ENCODE assay signal across 8 cellular contexts in genomic region chr4:52712991-52713275, GRCh38. TPM values are rescaled to one million over a fixed set of nuclear protein-coding genes. Genes with fewer than 3 reads are reported as not detected.
DNase-seq lines count a peak whose midpoint lies in the region; ATAC-seq and TF ChIP-seq lines count a peak whose summit lies in the region.

No MANE protein-coding gene starts in this region.

- H3K27ac ChIP-seq in mesenchymal stem cell (ENCODE audit: low read length, poor library complexity, severe bottlenecking) (peak overlapping the region; percentile 17), upper lobe of left lung (peak overlapping the region; percentile 88 to 98 (median 94))

- H3K36me3 ChIP-seq in mesenchymal stem cell (ENCODE audit: control insufficient read depth in 1 of 2, insufficient read depth in 2 of 2, low read depth in 1 of 2, low read length in 2 of 2) (peaks cover 6 to 34% of the 10 kb centered on the region in 2 experiments), upper lobe of left lung (peaks cover 0 to 24% (median 3%) of the 10 kb centered on the region in 4 donors)

- H3K27ac Mint-ChIP-seq in activated naive CD4-positive, alpha-beta T cell treated with anti-CD3 and anti-CD28 coated beads, Interleukin-2, amount 50 U/mL, for 24 hours: peak overlapping the region; percentile 99
- peak overlapping the region; percentile 59 to 86 (median 76) for H3K27ac Mint-ChIP-seq in brain

- peaks cover 55% of the 10 kb centered on the region for H3K4me1 Mint-ChIP-seq in activated naive CD4-positive, alpha-beta T cell treated with anti-CD3 and anti-CD28 coated beads, Interleukin-2, amount 50 U/mL, for 24 hours
- H3K4me1 Mint-ChIP-seq in brain: peaks cover 38% of the 10 kb centered on the region

- no peak overlapping the region for H3K23ac ChIP-seq in mesenchymal stem cell (ENCODE audit: low read length in 2 of 2)

- H3K27me3 Mint-ChIP-seq in activated naive CD4-positive, alpha-beta T cell treated with anti-CD3 and anti-CD28 coated beads, Interleukin-2, amount 50 U/mL, for 24 hours: no peaks in the 10 kb centered on the region
- peaks cover 11% of the 10 kb centered on the region for H3K27me3 Mint-ChIP-seq in brain

- peaks cover 6% of the 10 kb centered on the region for H3K79me1 ChIP-seq in mesenchymal stem cell (replicated peaks; ENCODE audit: low read length, poor library complexity, severe bottlenecking)

- H3K4me1 ChIP-seq in mesenchymal stem cell (ENCODE audit: control insufficient read depth, insufficient read depth, low read depth, low read length) (peaks cover 9% of the 10 kb centered on the region), upper lobe of left lung (peaks cover 19 to 32% (median 21%) of the 10 kb centered on the region in 4 donors)

- no peak for TF ChIP-seq POLR2A in upper lobe of left lung (IDR thresholded peaks at IDR 0.05)

- peak overlapping the region in 1 of 2 experiments; percentile 71 for H3K4ac ChIP-seq in mesenchymal stem cell (ENCODE audit: low read depth in 1 of 2, low read length in 2 of 2)

- H3K18ac ChIP-seq in mesenchymal stem cell (ENCODE audit: low read depth in 1 of 2, low read length in 2 of 2): peak overlapping the region; percentile 19 to 52

- H3K4me3 ChIP-seq in mesenchymal stem cell (ENCODE audit: insufficient read depth in 1 of 2, low read depth in 1 of 2, low read length in 2 of 2): peak overlapping the region; percentile 83 to 98
- peak overlapping the region; percentile 64 to 98 (median 77) for H3K4me3 ChIP-seq in upper lobe of left lung

- no peak overlapping the region for H4K91ac ChIP-seq in mesenchymal stem cell (ENCODE audit: low read length)

- H3K14ac ChIP-seq in mesenchymal stem cell (ENCODE audit: low read length in 2 of 2): peak overlapping the region in 1 of 2 experiments; percentile 91

- H3K27me3 ChIP-seq in mesenchymal stem cell (ENCODE audit: control insufficient read depth in 1 of 2, insufficient read depth in 1 of 2, low read length in 2 of 2) (no peaks in the 10 kb centered on the region), upper lobe of left lung (no peaks in the 10 kb centered on the region)

- no peak for DNase-seq in activated naive CD4-positive, alpha-beta T cell treated with Interleukin-2 at 50 U/mL for 16 hours
- DNase-seq in mesenchymal stem cell (no peak), upper lobe of left lung (no peak), HPDE6-E6E7 (ENCODE audit: extremely low spot score) (no peak), kidney glomerular epithelial cell (lab: John Stamatoyannopoulos, UW) (no peak)
- no peak for DNase-seq in activated CD4-positive, CD25-positive, alpha-beta regulatory T cell treated with anti-CD3 and anti-CD28 coated beads, Interleukin-2, amount 50 U/mL, for 72 hours

- peak overlapping the region; percentile 67 for H4K8ac ChIP-seq in mesenchymal stem cell (ENCODE audit: low read length)

- 0% methylated on average over 10 of the region's 10 CpGs for WGBS in mesenchymal stem cell
- WGBS in upper lobe of left lung, 2 donors: 1% methylated on average over 10 of the region's 10 CpGs

- H2BK120ac ChIP-seq in mesenchymal stem cell (ENCODE audit: low read depth, low read length): no peak overlapping the region

- no peaks in the 10 kb centered on the region for H3K9me3 Mint-ChIP-seq in activated naive CD4-positive, alpha-beta T cell treated with anti-CD3 and anti-CD28 coated beads, Interleukin-2, amount 50 U/mL, for 24 hours
- no peaks in the 10 kb centered on the region for H3K9me3 Mint-ChIP-seq in brain

- H2BK5ac ChIP-seq in mesenchymal stem cell (ENCODE audit: low read depth, low read length, poor library complexity, severe bottlenecking): no peak overlapping the region

- H2BK12ac ChIP-seq in mesenchymal stem cell (ENCODE audit: low read length in 2 of 2): no peak overlapping the region

- TF ChIP-seq CTCF in brain (conservative IDR thresholded peaks at IDR 0.05) (no peak), upper lobe of left lung (IDR thresholded peaks at IDR 0.05) (no peak)

- ATAC-seq in upper lobe of left lung (ENCODE audit: low FRiP score in 2 of 2): no peak

- H3K9me3 ChIP-seq in mesenchymal stem cell (ENCODE audit: control insufficient read depth, low read length) (no peaks in the 10 kb centered on the region), upper lobe of left lung (no peaks in the 10 kb centered on the region)

- H2BK15ac ChIP-seq in mesenchymal stem cell (ENCODE audit: low read depth, poor library complexity, severe bottlenecking): peak overlapping the region; percentile 6

- TF ChIP-seq EP300 in upper lobe of left lung (IDR thresholded peaks at IDR 0.05): no peak

- H3K9ac ChIP-seq in mesenchymal stem cell (ENCODE audit: low read length): peak overlapping the region; percentile 93

- H3K36me3 Mint-ChIP-seq in activated naive CD4-positive, alpha-beta T cell treated with anti-CD3 and anti-CD28 coated beads, Interleukin-2, amount 50 U/mL, for 24 hours: peaks cover 32% of the 10 kb centered on the region
- H3K36me3 Mint-ChIP-seq in brain: peaks cover 43% of the 10 kb centered on the region

- peak overlapping the region; percentile 80 for H2AFZ ChIP-seq in mesenchymal stem cell (ENCODE audit: low read depth, low read length)

- peak overlapping the region; percentile 96 for H3K4me3 Mint-ChIP-seq in activated naive CD4-positive, alpha-beta T cell treated with anti-CD3 and anti-CD28 coated beads, Interleukin-2, amount 50 U/mL, for 24 hours
- H3K4me3 Mint-ChIP-seq in brain: peak overlapping the region; percentile 91 to 95 (median 92)

- peak overlapping the region; percentile 73 for H3K4me2 ChIP-seq in mesenchymal stem cell (ENCODE audit: low read length, poor library complexity, severe bottlenecking)

- H2AK5ac ChIP-seq in mesenchymal stem cell (ENCODE audit: low read length, severe bottlenecking): no peak overlapping the region

RNA-seq across cellular contexts. Expression of gene ERVMER34-1, which starts 38.3 kb away (rescaled TPM):
- 0.10 TPM for polyA plus RNA-seq in brain (ENCODE audit: insufficient read depth, low read depth, low replicate concordance)
- polyA plus RNA-seq in mesenchymal stem cell (2013, experiment 1 of 2): 0.75 TPM
- polyA plus RNA-seq in mesenchymal stem cell (2013, experiment 2 of 2): 0.63 TPM
- total RNA-seq in upper lobe of left lung: 1 to 10 TPM in 1 of 6 donors, under 1 TPM in 4, not detected in 1; 0.44 to 2.1 (median 0.79) TPM

RNA-seq across cellular contexts. Expression of gene USP46, which starts 53.8 kb away (rescaled TPM):
- polyA plus RNA-seq in brain (ENCODE audit: insufficient read depth, low read depth, low replicate concordance): 10.2 TPM
- 48.6 TPM for polyA plus RNA-seq in mesenchymal stem cell (2013, experiment 1 of 2)
- 51.3 TPM for polyA plus RNA-seq in mesenchymal stem cell (2013, experiment 2 of 2)
- 10 to 100 TPM in 3 of 6 donors, 1 to 10 TPM in 3; 4.2 to 14.0 (median 8.2) TPM for total RNA-seq in upper lobe of left lung
